Comparison of ENCODE assay signal across 8 cellular contexts in genomic region chr13:96984061-96984508, GRCh38. TPM values are rescaled to one million over a fixed set of nuclear protein-coding genes. Genes with fewer than 3 reads are reported as not detected.
DNase-seq lines count a peak whose midpoint lies in the region; ATAC-seq and TF ChIP-seq lines count a peak whose summit lies in the region.

No MANE protein-coding gene starts in this region.

- H3K9me3 Mint-ChIP-seq in stimulated activated naive CD8-positive, alpha-beta T cell treated with anti-CD3 and anti-CD28 coated beads, Interleukin-15, amount 100 ng/mL, for 72 hours, result peaks cover 0 to under 1% of the 10 kb centered on the region in 2 donors
- H3K9me3 Mint-ChIP-seq in naive thymus-derived CD8-positive, alpha-beta T cell, result peaks cover 0 to 13% (median 4%) of the 10 kb centered on the region in 9 donors

- ATAC-seq in stimulated activated naive CD8-positive, alpha-beta T cell treated with anti-CD3 and anti-CD28 coated beads, Interleukin-15, amount 100 ng/mL, for 72 hours, result peak; percentile 82
- ATAC-seq in stimulated activated naive CD8-positive, alpha-beta T cell treated with anti-CD3 and anti-CD28 coated beads, Interleukin-15, Interleukin-2, amounts not matched to agents 100 U/mL and 50 U/mL, for 24 hours, result no peak
- ATAC-seq in HG02852 (IDR thresholded peaks at IDR 0.05; ENCODE audit: unreplicated experiment), result peak; percentile 100
- ATAC-seq in naive thymus-derived CD8-positive, alpha-beta T cell, result peak; percentile 77 to 80

- H4K20me1 ChIP-seq in osteoblast (ENCODE audit: insufficient read depth, low read length), result no peaks in the 10 kb centered on the region

- no peaks in the 10 kb centered on the region for H3K4me1 ChIP-seq in osteoblast (ENCODE audit: insufficient read depth, low read length)

- H3K27me3 ChIP-seq in osteoblast (ENCODE audit: insufficient read depth, low read length), result no peaks in the 10 kb centered on the region

- no peak overlapping the region for H3K27ac Mint-ChIP-seq in stimulated activated naive CD8-positive, alpha-beta T cell treated with anti-CD3 and anti-CD28 coated beads, Interleukin-15, amount 100 ng/mL, for 72 hours
- peak overlapping the region in 1 of 10 donors; percentile 12 for H3K27ac Mint-ChIP-seq in naive thymus-derived CD8-positive, alpha-beta T cell

- H3K79me2 ChIP-seq in osteoblast (ENCODE audit: insufficient read depth, low read length), result no peaks in the 10 kb centered on the region

- no peak for TF ChIP-seq CTCF in osteoblast (IDR thresholded peaks at IDR 0.05; ENCODE audit: extremely low read depth, low read depth, low read length)

- H3K36me3 Mint-ChIP-seq in naive thymus-derived CD8-positive, alpha-beta T cell, result no peaks in the 10 kb centered on the region

- H3K9me3 ChIP-seq in osteoblast (ENCODE audit: low read depth, low read length), result no peaks in the 10 kb centered on the region

- no peak overlapping the region for H2AFZ ChIP-seq in osteoblast (ENCODE audit: low read length)

- H3K27ac ChIP-seq in osteoblast (ENCODE audit: low read depth, low read length), result no peak overlapping the region

- H3K4me1 Mint-ChIP-seq in stimulated activated naive CD8-positive, alpha-beta T cell treated with anti-CD3 and anti-CD28 coated beads, Interleukin-15, amount 100 ng/mL, for 72 hours, result peaks cover 22% of the 10 kb centered on the region
- peaks cover 0 to 25% (median 18%) of the 10 kb centered on the region in 4 donors for H3K4me1 Mint-ChIP-seq in naive thymus-derived CD8-positive, alpha-beta T cell

- no peak overlapping the region for H3K4me2 ChIP-seq in osteoblast (ENCODE audit: insufficient read depth, low read length)

- H3K27me3 Mint-ChIP-seq in stimulated activated naive CD8-positive, alpha-beta T cell treated with anti-CD3 and anti-CD28 coated beads, Interleukin-15, amount 100 ng/mL, for 72 hours, result peaks cover 28% of the 10 kb centered on the region
- peaks cover 9 to 31% (median 11%) of the 10 kb centered on the region in 5 donors for H3K27me3 Mint-ChIP-seq in naive thymus-derived CD8-positive, alpha-beta T cell

- H3K4me3 ChIP-seq in osteoblast (ENCODE audit: insufficient read depth, low read length), result no peak overlapping the region

- POLR2A ChIA-PET in naive thymus-derived CD8-positive, alpha-beta T cell (lab: Charles Lee), result no interaction called here

- peak overlapping the region in 1 of 2 donors; percentile 24 for H3K4me3 Mint-ChIP-seq in stimulated activated naive CD8-positive, alpha-beta T cell treated with anti-CD3 and anti-CD28 coated beads, Interleukin-15, amount 100 ng/mL, for 72 hours
- peak overlapping the region in 7 of 10 donors; percentile 18 to 63 (median 50) for H3K4me3 Mint-ChIP-seq in naive thymus-derived CD8-positive, alpha-beta T cell

- DNase-seq in stimulated activated naive CD8-positive, alpha-beta T cell treated with anti-CD3 and anti-CD28 coated beads, Interleukin-15, amount 100 ng/mL, for 72 hours, result no peak
- DNase-seq in stimulated activated naive CD8-positive, alpha-beta T cell treated with anti-CD3 and anti-CD28 coated beads, Interleukin-15, Interleukin-2, amounts not matched to agents 100 U/mL and 50 U/mL, for 24 hours, result no peak
- DNase-seq in NCI-H510A (lab: John Stamatoyannopoulos, UW) (peak; percentile 90), ecto neural progenitor cell (ENCODE audit: low spot score) (peak; percentile 59), osteoblast (ENCODE audit: insufficient read length, low spot score, missing footprints) (no peak)
- peak in 2 of 10 donors; percentile 1 to 12 for DNase-seq in naive thymus-derived CD8-positive, alpha-beta T cell
- no peak for DNase-seq in stimulated activated CD8-positive, alpha-beta memory T cell treated with anti-CD3 and anti-CD28 coated beads, Interleukin-4, amount 100 ng/mL, for 48 hours

- H3K36me3 ChIP-seq in osteoblast (ENCODE audit: insufficient read depth, low read length), result no peaks in the 10 kb centered on the region

RNA-seq across cellular contexts. Expression of gene OXGR1, which starts 10.2 kb away (rescaled TPM):
- not detected for total RNA-seq in naive thymus-derived CD8-positive, alpha-beta T cell
- polyA plus RNA-seq in naive thymus-derived CD8-positive, alpha-beta T cell, result not detected
- not detected in 2 replicates for total RNA-seq in osteoblast

Comparison
In these comparisons a context has a peak if more than half of its experiments do, and no peak if none do; other contexts are left out.
1. DNase-seq: peak in NCI-H510A (single experiment) and ecto neural progenitor cell (single experiment); none in stimulated activated naive CD8-positive, alpha-beta T cell treated with anti-CD3 and anti-CD28 coated beads, Interleukin-15, amount 100 ng/mL, for 72 hours (0 of 2), stimulated activated naive CD8-positive, alpha-beta T cell treated with anti-CD3 and anti-CD28 coated beads, Interleukin-15, Interleukin-2, amounts not matched to agents 100 U/mL and 50 U/mL, for 24 hours (single experiment), osteoblast (single experiment) and stimulated activated CD8-positive, alpha-beta memory T cell treated with anti-CD3 and anti-CD28 coated beads, Interleukin-4, amount 100 ng/mL, for 48 hours (single experiment).